16 cellular contexts compared by ENCODE assay signal in the genomic region with DNA sequence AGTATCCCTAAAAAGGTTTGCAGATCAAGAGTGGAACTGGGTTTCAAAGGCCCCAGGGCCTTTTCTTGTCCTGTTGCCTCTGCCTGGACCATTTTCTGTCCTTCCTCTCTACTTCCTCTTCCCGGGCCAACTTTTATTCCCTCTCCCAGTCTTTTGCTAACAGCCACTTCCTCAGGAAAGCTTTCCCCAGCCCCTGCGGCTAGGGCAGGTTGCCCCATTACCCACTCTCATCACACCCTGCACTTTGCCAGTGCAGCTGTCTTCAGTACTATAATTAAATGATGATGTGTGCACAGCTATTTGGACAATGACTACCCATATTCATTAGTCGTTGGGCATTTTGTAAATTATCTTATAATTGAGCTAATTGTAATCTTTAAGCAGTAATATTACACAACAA.
DNase-seq lines count a peak whose midpoint lies in the region; ATAC-seq and TF ChIP-seq lines count a peak whose summit lies in the region.
"Had no signal": no experiment of that assay in that cellular context is flagged by ENCODE, and none has a peak within 500 bp of the region (broad histone marks: within the 10 kb centered on the region; RNA-seq: fewer than 3 reads in every experiment).

No MANE protein-coding gene starts in this region.

- CTCF ChIA-PET in naive thymus-derived CD4-positive, alpha-beta T cell (lab: Charles Lee), result no interaction called here

- ATAC-seq in GM18868 (IDR thresholded peaks at IDR 0.05; ENCODE audit: unreplicated experiment) (no peak), left lobe of liver (no peak)
- no peak for ATAC-seq in naive thymus-derived CD4-positive, alpha-beta T cell
- ATAC-seq: WTC11 had no signal

- peak overlapping the region; percentile 78 for H3K14ac ChIP-seq in trophoblast cell (ENCODE audit: low read length)

- H3K4ac ChIP-seq in trophoblast cell (ENCODE audit: low read depth, low read length), result peak overlapping the region; percentile 55

- DNase-seq in HFFc6, result no peak
- DNase-seq in NCI-H146 treated with DMSO at 0.1 percent for 48 hours (lab: John Stamatoyannopoulos, UW; ENCODE audit: unreplicated experiment), result peak; percentile 7
- peak; percentile 65 for DNase-seq in dermis blood vessel endothelial cell
- no peak for DNase-seq in trophoblast cell
- no peak for DNase-seq in naive thymus-derived CD4-positive, alpha-beta T cell
- DNase-seq in left lobe of liver (ENCODE audit: low spot score), result no peak
- DNase-seq in NCI-H2107 (lab: John Stamatoyannopoulos, UW), result no peak
- DNase-seq: CD4-positive, alpha-beta T cell; endodermal cell; islet precursor cell; SW 1271 had no signal

- no peak overlapping the region for H3K4me2 ChIP-seq in trophoblast cell (ENCODE audit: low read length)

- no peak overlapping the region for H3K9ac ChIP-seq in trophoblast cell (ENCODE audit: low read length)

- POLR2A ChIA-PET in naive thymus-derived CD4-positive, alpha-beta T cell (lab: Charles Lee), result no interaction called here

- H3K36me3 ChIP-seq in trophoblast cell (ENCODE audit: control insufficient read depth in 1 of 2, insufficient read depth in 2 of 2, low read length in 2 of 2), result no peaks in the 10 kb centered on the region
- no peaks in the 10 kb centered on the region for H3K36me3 ChIP-seq in naive thymus-derived CD4-positive, alpha-beta T cell (ENCODE audit: control insufficient read depth in 2 of 3, insufficient read depth in 3 of 3, low read length in 3 of 3)

- peak overlapping the region; percentile 92 for H4K91ac ChIP-seq in trophoblast cell (ENCODE audit: low read depth, low read length)

- no peak overlapping the region for H3K23ac ChIP-seq in trophoblast cell (ENCODE audit: low read length)

- H2BK120ac ChIP-seq in trophoblast cell (ENCODE audit: insufficient read depth, low read length, poor library complexity), result peak overlapping the region; percentile 86

- H2AFZ ChIP-seq in trophoblast cell (ENCODE audit: insufficient read depth, low read length, poor library complexity), result no peak overlapping the region

- H3K9me3 Mint-ChIP-seq in HFFc6, result no peaks in the 10 kb centered on the region
- H3K9me3 Mint-ChIP-seq in naive thymus-derived CD4-positive, alpha-beta T cell, result peaks cover 0 to 4% (median 0%) of the 10 kb centered on the region in 11 donors
- H3K9me3 Mint-ChIP-seq: CD4-positive, alpha-beta T cell; stimulated activated memory B cell treated with anti-CD40 and anti-IgM and Interleukin-4, amounts not matched to agents 10 μg/mL and 1 μg/mL and 100 μg/mL, for 72 hours had no signal

- peak overlapping the region; percentile 79 for H3K27ac Mint-ChIP-seq in HFFc6
- no peak overlapping the region for H3K27ac Mint-ChIP-seq in naive thymus-derived CD4-positive, alpha-beta T cell
- H3K27ac Mint-ChIP-seq: activated naive CD4-positive, alpha-beta T cell treated with anti-CD3 and anti-CD28 coated beads for 36 hours; CD4-positive, alpha-beta T cell; endodermal cell; IgD-negative memory B cell; stimulated activated memory B cell treated with anti-CD40 and anti-IgM and Interleukin-4, amounts not matched to agents 10 μg/mL and 1 μg/mL and 100 μg/mL, for 72 hours; WTC11 had no signal

- no peak for TF ChIP-seq CTCF in HFFc6 (IDR thresholded peaks at IDR 0.05)

- WGBS in trophoblast cell (ENCODE audit: extremely low coverage, insufficient coverage, insufficient read length), result no CpG with 5 or more reads among the region's 3 CpGs

- H2BK12ac ChIP-seq in trophoblast cell (ENCODE audit: low read length), result peak overlapping the region; percentile 90

- H3K4me3 ChIP-seq in trophoblast cell (ENCODE audit: low read depth, low read length), result no peak overlapping the region
- H3K4me3 ChIP-seq in naive thymus-derived CD4-positive, alpha-beta T cell (ENCODE audit: low read length), result no peak overlapping the region

- H3K27me3 Mint-ChIP-seq in HFFc6 (ENCODE audit: insufficient read depth), result 0 out of 2 replicates have a peak, but pooled peaks cover 1% of the 10 kb centered on the region
- peaks cover 24 to 69% (median 57%) of the 10 kb centered on the region in 5 donors for H3K27me3 Mint-ChIP-seq in naive thymus-derived CD4-positive, alpha-beta T cell

- peak overlapping the region; percentile 45 for H3K27ac ChIP-seq in trophoblast cell (ENCODE audit: low read depth, low read length)
- H3K27ac ChIP-seq in naive thymus-derived CD4-positive, alpha-beta T cell (ENCODE audit: low read depth, low read length), result no peak overlapping the region

- H3K27me3 ChIP-seq in trophoblast cell (ENCODE audit: insufficient read depth, low read length), result no peaks in the 10 kb centered on the region
- no peaks in the 10 kb centered on the region for H3K27me3 ChIP-seq in naive thymus-derived CD4-positive, alpha-beta T cell (ENCODE audit: control insufficient read depth in 2 of 2, insufficient read depth in 2 of 2, low read length in 2 of 2)

- peaks cover 0 to 12% of the 10 kb centered on the region in 2 experiments for H3K4me1 ChIP-seq in trophoblast cell (ENCODE audit: control insufficient read depth in 1 of 2, insufficient read depth in 2 of 2, low read length in 2 of 2)
- peaks cover 14 to 15% of the 10 kb centered on the region in 2 donors for H3K4me1 ChIP-seq in naive thymus-derived CD4-positive, alpha-beta T cell (ENCODE audit: control insufficient read depth in 2 of 2, insufficient read depth in 2 of 2, low read length in 2 of 2)

- H3K4me3 Mint-ChIP-seq in HFFc6, result peak overlapping the region; percentile 18
- H3K4me3 Mint-ChIP-seq in naive thymus-derived CD4-positive, alpha-beta T cell, result no peak overlapping the region
- H3K4me3 Mint-ChIP-seq: activated naive CD4-positive, alpha-beta T cell treated with anti-CD3 and anti-CD28 coated beads for 36 hours; CD4-positive, alpha-beta T cell; endodermal cell; IgD-negative memory B cell; stimulated activated memory B cell treated with anti-CD40 and anti-IgM and Interleukin-4, amounts not matched to agents 10 μg/mL and 1 μg/mL and 100 μg/mL, for 72 hours; WTC11 had no signal

- H3K9me3 ChIP-seq in trophoblast cell (ENCODE audit: insufficient read depth, low read depth, low read length), result no peaks in the 10 kb centered on the region
- H3K9me3 ChIP-seq in naive thymus-derived CD4-positive, alpha-beta T cell (ENCODE audit: control insufficient read depth in 2 of 3, low read length in 3 of 3), result no peaks in the 10 kb centered on the region

- peaks cover 46% of the 10 kb centered on the region for H3K4me1 Mint-ChIP-seq in HFFc6 (ENCODE audit: low read depth)
- peaks cover 21 to 37% (median 29%) of the 10 kb centered on the region in 7 donors for H3K4me1 Mint-ChIP-seq in naive thymus-derived CD4-positive, alpha-beta T cell

- no peaks in the 10 kb centered on the region for H3K36me3 Mint-ChIP-seq in HFFc6 (ENCODE audit: low read depth)
- H3K36me3 Mint-ChIP-seq in naive thymus-derived CD4-positive, alpha-beta T cell, result peaks cover 0 to 2% (median 0%) of the 10 kb centered on the region in 5 donors
- H3K36me3 Mint-ChIP-seq: IgD-negative memory B cell; stimulated activated memory B cell treated with anti-CD40 and anti-IgM and Interleukin-4, amounts not matched to agents 10 μg/mL and 1 μg/mL and 100 μg/mL, for 72 hours; WTC11 had no signal

- no peak overlapping the region for H4K12ac ChIP-seq in trophoblast cell (ENCODE audit: low read depth, low read length)

- no peaks in the 10 kb centered on the region for H3K79me2 ChIP-seq in trophoblast cell (ENCODE audit: control insufficient read depth, insufficient read depth, low read length, poor library complexity)

- H3K18ac ChIP-seq in trophoblast cell (ENCODE audit: low read length), result peak overlapping the region; percentile 67

- peaks cover 6% of the 10 kb centered on the region for H3K79me1 ChIP-seq in trophoblast cell (ENCODE audit: low read length)

- intact Hi-C loops in naive thymus-derived CD4-positive, alpha-beta T cell (cut with micrococcal nuclease), result no loop called here

- H2BK5ac ChIP-seq in trophoblast cell (ENCODE audit: low read depth, low read length, poor library complexity), result peak overlapping the region; percentile 83

- peak overlapping the region; percentile 74 for H4K8ac ChIP-seq in trophoblast cell (ENCODE audit: low read depth, low read length)

- no peak overlapping the region for H2AK5ac ChIP-seq in trophoblast cell (ENCODE audit: low read length)

Comparison
In these comparisons a context has a peak if more than half of its experiments do, and no peak if none do; other contexts are left out.
1. DNase-seq: peak in NCI-H146 treated with DMSO at 0.1 percent for 48 hours (single experiment) and dermis blood vessel endothelial cell (single experiment); none in HFFc6 (single experiment), trophoblast cell (0 of 2), naive thymus-derived CD4-positive, alpha-beta T cell (0 of 9), left lobe of liver (single experiment) and NCI-H2107 (single experiment).